Comparison of ENCODE assay signal across 17 cellular contexts in genomic region chr1:53561488-53562115, GRCh38.
DNase-seq lines count a peak whose midpoint lies in the region; ATAC-seq and TF ChIP-seq lines count a peak whose summit lies in the region.
"Had no signal": no experiment of that assay in that cellular context is flagged by ENCODE, and none has a peak within 500 bp of the region (broad histone marks: within the 10 kb centered on the region; RNA-seq: fewer than 3 reads in every experiment).

No MANE protein-coding gene starts in this region.

- no peak for ATAC-seq in activated naive CD8-positive, alpha-beta T cell treated with anti-CD3 and anti-CD28 coated beads, Interleukin-2, amount 10 ng/mL, durations not matched to agents 7 days and 5 days (ENCODE audit: low read depth)
- ATAC-seq in upper lobe of right lung (no peak), GM18870 (IDR thresholded peaks at IDR 0.05; ENCODE audit: unreplicated experiment) (no peak)

- peaks cover 32% of the 10 kb centered on the region for H3K27me3 Mint-ChIP-seq in activated naive CD8-positive, alpha-beta T cell treated with anti-CD3 and anti-CD28 coated beads, Interleukin-2, amount 10 ng/mL, durations not matched to agents 7 days and 5 days
- peaks cover 30% of the 10 kb centered on the region for H3K27me3 Mint-ChIP-seq in activated naive CD8-positive, alpha-beta T cell treated with anti-CD3 and anti-CD28 coated beads for 36 hours
- H3K27me3 Mint-ChIP-seq in glutamatergic neuron (ENCODE audit: unreplicated experiment), result peaks cover 3% of the 10 kb centered on the region

- H3K9me3 ChIP-seq in Peyer's patch (no peaks in the 10 kb centered on the region), upper lobe of right lung (no peaks in the 10 kb centered on the region)
- H3K9me3 ChIP-seq: BE2C, HAP-1 had no signal

- no peak overlapping the region for H3K27ac Mint-ChIP-seq in activated naive CD8-positive, alpha-beta T cell treated with anti-CD3 and anti-CD28 coated beads, Interleukin-2, amount 10 ng/mL, durations not matched to agents 7 days and 5 days
- H3K27ac Mint-ChIP-seq in activated naive CD8-positive, alpha-beta T cell treated with anti-CD3 and anti-CD28 coated beads for 36 hours, result no peak overlapping the region
- H3K27ac Mint-ChIP-seq in glutamatergic neuron (ENCODE audit: unreplicated experiment), result no peak overlapping the region
- H3K27ac Mint-ChIP-seq: IgD-negative memory B cell had no signal

- H3K4me3 ChIP-seq in Peyer's patch (no peak overlapping the region), upper lobe of right lung (no peak overlapping the region)
- H3K4me3 ChIP-seq: HAP-1, left ventricle myocardium inferior had no signal

- no peaks in the 10 kb centered on the region for H3K36me3 ChIP-seq in Peyer's patch
- H3K36me3 ChIP-seq in upper lobe of right lung, result no peaks in the 10 kb centered on the region
- H3K36me3 ChIP-seq: BE2C, HAP-1, left ventricle myocardium inferior had no signal

- intact Hi-C loops in upper lobe of right lung (cut with DNase I), result no loop called here

- H3K36me3 Mint-ChIP-seq in activated naive CD8-positive, alpha-beta T cell treated with anti-CD3 and anti-CD28 coated beads, Interleukin-2, amount 10 ng/mL, durations not matched to agents 7 days and 5 days, result no peaks in the 10 kb centered on the region
- no peaks in the 10 kb centered on the region for H3K36me3 Mint-ChIP-seq in activated naive CD8-positive, alpha-beta T cell treated with anti-CD3 and anti-CD28 coated beads for 36 hours
- H3K36me3 Mint-ChIP-seq in glutamatergic neuron (ENCODE audit: unreplicated experiment), result peaks cover under 1% of the 10 kb centered on the region

- TF ChIP-seq POLR2A in Peyer's patch (IDR thresholded peaks at IDR 0.05), result no peak

- peak; percentile 17 for DNase-seq in activated naive CD8-positive, alpha-beta T cell treated with anti-CD3 and anti-CD28 coated beads, Interleukin-2, amount 10 ng/mL, durations not matched to agents 7 days and 5 days
- DNase-seq in activated naive CD8-positive, alpha-beta T cell treated with anti-CD3 and anti-CD28 coated beads for 36 hours, result no peak
- peak in 2 of 3 donors; percentile 21 to 32 for DNase-seq in Peyer's patch
- peak; percentile 15 for DNase-seq in glutamatergic neuron
- DNase-seq in upper lobe of right lung, result peak; percentile 40
- DNase-seq in COR-L47 (lab: John Stamatoyannopoulos, UW), result no peak
- DNase-seq: amygdala; BE2C; central memory CD4-positive, alpha-beta T cell; effector CD4-positive, alpha-beta T cell; left ventricle myocardium inferior; NCI-H2029; NCI-H446 treated with DMSO at 0.1 percent for 48 hours; OCI-M1 had no signal

- H3K4me1 ChIP-seq in Peyer's patch (no peaks in the 10 kb centered on the region), upper lobe of right lung (no peaks in the 10 kb centered on the region)
- H3K4me1 ChIP-seq: BE2C, HAP-1, left ventricle myocardium inferior had no signal

- peaks cover 10% of the 10 kb centered on the region for H3K4me1 Mint-ChIP-seq in activated naive CD8-positive, alpha-beta T cell treated with anti-CD3 and anti-CD28 coated beads, Interleukin-2, amount 10 ng/mL, durations not matched to agents 7 days and 5 days
- peaks cover 19% of the 10 kb centered on the region for H3K4me1 Mint-ChIP-seq in activated naive CD8-positive, alpha-beta T cell treated with anti-CD3 and anti-CD28 coated beads for 36 hours
- H3K4me1 Mint-ChIP-seq in glutamatergic neuron (ENCODE audit: low read depth, unreplicated experiment), result peaks cover 9% of the 10 kb centered on the region

- H3K27me3 ChIP-seq in Peyer's patch, result no peaks in the 10 kb centered on the region
- H3K27me3 ChIP-seq in upper lobe of right lung, result peaks cover 7% of the 10 kb centered on the region
- H3K27me3 ChIP-seq: BE2C had no signal

- POLR2A ChIA-PET in activated naive CD8-positive, alpha-beta T cell treated with anti-CD3 and anti-CD28 coated beads, Interleukin-2, amount 10 ng/mL, durations not matched to agents 7 days and 5 days (lab: Charles Lee), result interaction anchor here (1.2 kb wide), 1 partner anchor 20 kb away, joined by 3 read pairs; no protein-coding TSS in a partner anchor

- no peak overlapping the region for H3K27ac ChIP-seq in Peyer's patch
- no peak overlapping the region for H3K27ac ChIP-seq in upper lobe of right lung
- H3K27ac ChIP-seq: left ventricle myocardium inferior had no signal

- TF ChIP-seq CTCF in Peyer's patch (IDR thresholded peaks at IDR 0.05) (no peak), glutamatergic neuron (IDR thresholded peaks at IDR 0.05; ENCODE audit: partially characterized antibody, unreplicated experiment) (no peak), upper lobe of right lung (IDR thresholded peaks at IDR 0.05) (no peak)

- no peaks in the 10 kb centered on the region for H3K9me3 Mint-ChIP-seq in activated naive CD8-positive, alpha-beta T cell treated with anti-CD3 and anti-CD28 coated beads, Interleukin-2, amount 10 ng/mL, durations not matched to agents 7 days and 5 days
- no peaks in the 10 kb centered on the region for H3K9me3 Mint-ChIP-seq in activated naive CD8-positive, alpha-beta T cell treated with anti-CD3 and anti-CD28 coated beads for 36 hours
- peaks cover 3% of the 10 kb centered on the region for H3K9me3 Mint-ChIP-seq in glutamatergic neuron (ENCODE audit: unreplicated experiment)

- no peak overlapping the region for H3K4me3 Mint-ChIP-seq in activated naive CD8-positive, alpha-beta T cell treated with anti-CD3 and anti-CD28 coated beads, Interleukin-2, amount 10 ng/mL, durations not matched to agents 7 days and 5 days
- no peak overlapping the region for H3K4me3 Mint-ChIP-seq in activated naive CD8-positive, alpha-beta T cell treated with anti-CD3 and anti-CD28 coated beads for 36 hours
- no peak overlapping the region for H3K4me3 Mint-ChIP-seq in glutamatergic neuron (ENCODE audit: unreplicated experiment)
- H3K4me3 Mint-ChIP-seq: IgD-negative memory B cell had no signal

Comparison
In these comparisons a context has a peak if more than half of its experiments do, and no peak if none do; other contexts are left out.
1. DNase-seq: peak in activated naive CD8-positive, alpha-beta T cell treated with anti-CD3 and anti-CD28 coated beads, Interleukin-2, amount 10 ng/mL, durations not matched to agents 7 days and 5 days (single experiment), Peyer's patch (2 of 3), glutamatergic neuron (single experiment) and upper lobe of right lung (single experiment); none in activated naive CD8-positive, alpha-beta T cell treated with anti-CD3 and anti-CD28 coated beads for 36 hours (single experiment) and COR-L47 (single experiment).